ENCODE assay signal across 15 cellular contexts in genomic region chr16:85129846-85130706, GRCh38. TPM values are rescaled to one million over a fixed set of nuclear protein-coding genes. Genes with fewer than 3 reads are reported as not detected.
DNase-seq lines count a peak whose midpoint lies in the region; ATAC-seq and TF ChIP-seq lines count a peak whose summit lies in the region.
"Had no signal": no experiment of that assay in that cellular context is flagged by ENCODE, and none has a peak within 500 bp of the region (broad histone marks: within the 10 kb centered on the region; RNA-seq: fewer than 3 reads in every experiment).

No MANE protein-coding gene starts in this region.

- H3K27ac ChIP-seq in GM23338 (ENCODE audit: low read depth): no peak overlapping the region
- H3K27ac ChIP-seq in mammary epithelial cell (ENCODE audit: insufficient read depth, low read depth, low read length): no peak overlapping the region
- H3K27ac ChIP-seq in right lobe of liver: peak overlapping the region in 2 of 3 donors; percentile 18 to 33
- peak overlapping the region; percentile 56 for H3K27ac ChIP-seq in smooth muscle cell (ENCODE audit: low read depth)

- H3K79me2 ChIP-seq in GM23338 (replicated peaks; ENCODE audit: insufficient read depth): no peaks in the 10 kb centered on the region
- no peaks in the 10 kb centered on the region for H3K79me2 ChIP-seq in mammary epithelial cell (ENCODE audit: insufficient read depth, low read length)
- no peaks in the 10 kb centered on the region for H3K79me2 ChIP-seq in smooth muscle cell (ENCODE audit: low read depth)

- H3K27ac Mint-ChIP-seq in GM23338: 0 out of 2 replicates have a peak overlapping the region, but pooled peaks have one; percentile 7
- H3K27ac Mint-ChIP-seq: activated naive CD4-positive, alpha-beta T cell treated with anti-CD3 and anti-CD28 coated beads for 36 hours; CD8-positive, alpha-beta memory T cell had no signal

- ATAC-seq in GM23338 (no peak), right lobe of liver (no peak), GM21737 (IDR thresholded peaks at IDR 0.05; ENCODE audit: unreplicated experiment) (no peak)
- ATAC-seq: GM12878 had no signal

- TF ChIP-seq CTCF in GM23338 (conservative IDR thresholded peaks at IDR 0.05; ENCODE audit: low read depth in 2 of 2) (no peak), mammary epithelial cell (conservative IDR thresholded peaks at IDR 0.05 in 1 of 2, IDR thresholded peaks at IDR 0.05 in 1 of 2; ENCODE audit: extremely low read depth in 1 of 2, insufficient read depth in 1 of 2, low read depth in 1 of 2, low read length in 2 of 2) (no peak), right lobe of liver (IDR thresholded peaks at IDR 0.05) (no peak), smooth muscle cell (IDR thresholded peaks at IDR 0.05; ENCODE audit: borderline replicate concordance, insufficient read depth, poor library complexity, severe bottlenecking) (no peak)

- H3K9me3 Mint-ChIP-seq in GM23338: no peaks in the 10 kb centered on the region
- H3K9me3 Mint-ChIP-seq: activated naive CD4-positive, alpha-beta T cell treated with anti-CD3 and anti-CD28 coated beads for 36 hours; CD8-positive, alpha-beta memory T cell had no signal

- peaks cover 36% of the 10 kb centered on the region for H3K4me1 Mint-ChIP-seq in GM23338

- in situ Hi-C loops in mammary epithelial cell (cut with MboI; ENCODE audit: low sequenced_read_pairs in 2 of 2): loop anchor here in 1 of 2 donors (25.0 kb wide), 1 partner anchor 482 kb away; the partner anchor contains the start of gene GSE1

- DNase-seq in GM23338 (ENCODE audit: low spot score): no peak
- DNase-seq in mammary epithelial cell: no peak
- DNase-seq in right lobe of liver: no peak
- DNase-seq in smooth muscle cell (lab: John Stamatoyannopoulos, UW; ENCODE audit: unreplicated experiment): no peak
- DNase-seq in NCI-H146 (lab: John Stamatoyannopoulos, UW): no peak
- no peak for DNase-seq in D341Med (ENCODE audit: low spot score)
- DNase-seq in GF-D8 (lab: John Stamatoyannopoulos, UW): no peak
- DNase-seq: activated CD4-positive, CD25-positive, alpha-beta regulatory T cell; activated naive CD4-positive, alpha-beta T cell treated with anti-CD3 and anti-CD28 coated beads for 36 hours; CD8-positive, alpha-beta memory T cell; NCI-H1417 treated with DMSO at 0.1 percent for 48 hours had no signal

- peaks cover 22% of the 10 kb centered on the region for H3K27me3 Mint-ChIP-seq in GM23338 (ENCODE audit: insufficient read depth, low read depth, poor library complexity)

- H2AFZ ChIP-seq in GM23338 (peak overlapping the region; percentile 91), mammary epithelial cell (ENCODE audit: low read depth, low read length) (peak overlapping the region; percentile 49), smooth muscle cell (ENCODE audit: low read depth) (peak overlapping the region; percentile 85)

- no peak overlapping the region for H3K4me2 ChIP-seq in GM23338
- no peak overlapping the region for H3K4me2 ChIP-seq in mammary epithelial cell (ENCODE audit: insufficient read depth, low read depth, low read length)
- no peak overlapping the region for H3K4me2 ChIP-seq in smooth muscle cell

- dilution Hi-C loops in mammary epithelial cell (cut with HindIII; ENCODE audit: low sequenced_read_pairs): no loop called here

- H3K4me3 ChIP-seq in GM23338 (no peak overlapping the region), mammary epithelial cell (replicated peaks in 1 of 3; ENCODE audit: insufficient read depth in 1 of 3, low read depth in 2 of 3, low read length in 3 of 3) (no peak overlapping the region), right lobe of liver (no peak overlapping the region), smooth muscle cell (no peak overlapping the region)
- H3K4me3 ChIP-seq: GM12878 had no signal

- BruUV-seq in mammary epithelial cell (replicated peaks; lab: Mats Ljungman, UMichigan): no TSS peak

- H3K4me1 ChIP-seq in GM23338 (ENCODE audit: insufficient read depth) (peaks cover 26% of the 10 kb centered on the region), mammary epithelial cell (ENCODE audit: insufficient read depth, low read length) (peaks cover 20% of the 10 kb centered on the region), right lobe of liver (peaks cover 0 to 4% (median 0%) of the 10 kb centered on the region in 4 donors), smooth muscle cell (ENCODE audit: low read depth) (peaks cover 13% of the 10 kb centered on the region)

- intact Hi-C loops in mammary epithelial cell (cut with micrococcal nuclease): no loop called here
- intact Hi-C loops in right lobe of liver (cut with DNase I): no loop called here

- H3K9ac ChIP-seq in mammary epithelial cell (ENCODE audit: insufficient read depth, low read length): no peak overlapping the region
- H3K9ac ChIP-seq in smooth muscle cell (ENCODE audit: low read depth): no peak overlapping the region

- CTCF ChIA-PET in mammary epithelial cell (lab: Charles Lee; ENCODE audit: low non-redundant PET): interaction anchor here (0.6 kb wide), 1 partner anchor 167 kb away, joined by 3 read pairs; no protein-coding TSS in a partner anchor

- H3K36me3 ChIP-seq in GM23338 (ENCODE audit: insufficient read depth) (no peaks in the 10 kb centered on the region), mammary epithelial cell (ENCODE audit: insufficient read depth, low read length) (no peaks in the 10 kb centered on the region), right lobe of liver (no peaks in the 10 kb centered on the region), smooth muscle cell (ENCODE audit: low read depth) (no peaks in the 10 kb centered on the region)

- peaks cover 11% of the 10 kb centered on the region; the same call in 1 of the 2 replicates for H3F3A ChIP-seq in GM23338 (replicated peaks; ENCODE audit: low read depth)
- peaks cover 13% of the 10 kb centered on the region for H3F3A ChIP-seq in smooth muscle cell (ENCODE audit: low read depth)

- 42% methylated on average over 14 of the region's 15 CpGs for WGBS in mammary epithelial cell (ENCODE audit: low coverage, missing lambda C conversion rate)
- 62% methylated on average over 12 of the region's 15 CpGs for WGBS in right lobe of liver (ENCODE audit: insufficient coverage, low coverage, low lambda C conversion rate, missing lambda C conversion rate)
- 75% methylated on average over 15 of the region's 15 CpGs for WGBS in smooth muscle cell (ENCODE audit: low lambda C conversion rate)

- TF ChIP-seq POLR2A in right lobe of liver (IDR thresholded peaks at IDR 0.05): no peak

- no peaks in the 10 kb centered on the region for H3K9me3 ChIP-seq in mammary epithelial cell (replicated peaks; ENCODE audit: insufficient read depth, low read length)
- no peaks in the 10 kb centered on the region for H3K9me3 ChIP-seq in right lobe of liver
- H3K9me3 ChIP-seq in smooth muscle cell (replicated peaks; ENCODE audit: low read depth): no peaks in the 10 kb centered on the region

- H4K20me1 ChIP-seq in GM23338 (replicated peaks; ENCODE audit: insufficient read depth) (no peaks in the 10 kb centered on the region), mammary epithelial cell (ENCODE audit: insufficient read depth, low read length) (no peaks in the 10 kb centered on the region), smooth muscle cell (ENCODE audit: low read depth) (no peaks in the 10 kb centered on the region)

- H3K9me2 ChIP-seq in GM23338 (ENCODE audit: insufficient read depth): no peaks in the 10 kb centered on the region

- H3K27me3 ChIP-seq in GM23338 (ENCODE audit: insufficient read depth): no peaks in the 10 kb centered on the region
- no peaks in the 10 kb centered on the region for H3K27me3 ChIP-seq in mammary epithelial cell (ENCODE audit: insufficient read depth, low read length)
- no peaks in the 10 kb centered on the region for H3K27me3 ChIP-seq in right lobe of liver
- H3K27me3 ChIP-seq in smooth muscle cell (ENCODE audit: low read depth): no peaks in the 10 kb centered on the region

- H3K4me3 Mint-ChIP-seq in GM23338: no peak overlapping the region
- H3K4me3 Mint-ChIP-seq: activated naive CD4-positive, alpha-beta T cell treated with anti-CD3 and anti-CD28 coated beads for 36 hours; CD8-positive, alpha-beta memory T cell had no signal

- H3K36me3 Mint-ChIP-seq in GM23338 (ENCODE audit: low read depth): no peaks in the 10 kb centered on the region
- H3K36me3 Mint-ChIP-seq: CD8-positive, alpha-beta memory T cell had no signal

TF ChIP-seq in GM23338, 12 proteins besides CTCF, POLR2A, EP300 and RAD21 (continues in another document):
- no peak for TF ChIP-seq ZNF114 (CRISPR knock-in tag; IDR thresholded peaks at IDR 0.05)
- no peak for TF ChIP-seq ZNF331 (CRISPR knock-in tag; IDR thresholded peaks at IDR 0.05; ENCODE audit: low read depth)
- no peak for TF ChIP-seq POLR2AphosphoS5 (IDR thresholded peaks at IDR 0.05; ENCODE audit: low read depth)
- TF ChIP-seq ETS1 (IDR thresholded peaks at IDR 0.05): no peak
- TF ChIP-seq JUNB (IDR thresholded peaks at IDR 0.05; ENCODE audit: unreplicated experiment): no peak
- no peak for TF ChIP-seq CREB1 (CRISPR knock-in tag; IDR thresholded peaks at IDR 0.05; ENCODE audit: low read depth)

RNA-seq across cellular contexts. Expression of gene CIBAR2, which starts 17.8 kb away (rescaled TPM):
- total RNA-seq in GM23338 (2014; rRNA removed; shearing (Covaris generic)): not detected in 2 replicates
- polyA plus RNA-seq in GM23338 (2016; fragmentation: Nextera tagmentation; extraction: Ambion mirVana): not detected in 2 replicates
- not detected for total RNA-seq in mammary epithelial cell
- polyA plus RNA-seq in mammary epithelial cell: not detected
- not detected for polyA minus RNA-seq in mammary epithelial cell
- not detected for total RNA-seq in right lobe of liver
- not detected in 2 replicates for total RNA-seq in smooth muscle cell
- not detected in 2 replicates for polyA plus RNA-seq in smooth muscle cell
- total RNA-seq: activated naive CD4-positive, alpha-beta T cell treated with anti-CD3 and anti-CD28 coated beads for 36 hours; CD8-positive, alpha-beta memory T cell; epithelial cell of proximal tubule; GM12878 had no signal
- polyA plus RNA-seq: CD8-positive, alpha-beta memory T cell; neural cell had no signal

Comparison
In these comparisons a context has a peak if more than half of its experiments do, and no peak if none do; other contexts are left out.
1. H3K27ac ChIP-seq: peak in right lobe of liver (2 of 3) and smooth muscle cell (single experiment); none in GM23338 (single experiment) and mammary epithelial cell (single experiment).
2. Peak in every context shown above with its lines, with median percentiles within 50 percentile points of each other: H2AFZ ChIP-seq.